12 cellular contexts compared by ENCODE assay signal in genomic region chr19:1076046-1076386, GRCh38. TPM values are rescaled to one million over a fixed set of nuclear protein-coding genes. Genes with fewer than 3 reads are reported as not detected.
DNase-seq lines count a peak whose midpoint lies in the region; ATAC-seq and TF ChIP-seq lines count a peak whose summit lies in the region.
"Had no signal": no experiment of that assay in that cellular context is flagged by ENCODE, and none has a peak within 500 bp of the region (broad histone marks: within the 10 kb centered on the region; RNA-seq: fewer than 3 reads in every experiment).

No MANE protein-coding gene starts in this region.

- H3K36me3 ChIP-seq in BLaER1 = peaks cover 88% of the 10 kb centered on the region
- no peaks in the 10 kb centered on the region; the same call in 1 of the 2 replicates for H3K36me3 ChIP-seq in Caco-2 (ENCODE audit: control insufficient read depth, insufficient read depth, low read length)
- no peaks in the 10 kb centered on the region for H3K36me3 ChIP-seq in psoas muscle (ENCODE audit: insufficient read depth in 1 of 2, low read depth in 1 of 2)

- 78 to 81% (median 78%) methylated on average over 4 of the region's 4 CpGs for whole genome bisulfite sequencing in psoas muscle, 3 donors

- H3K9ac ChIP-seq in BLaER1 = no peak overlapping the region
- H3K9ac ChIP-seq: parathyroid adenoma had no signal

- intact Hi-C loops in Caco-2 (cut with micrococcal nuclease; ENCODE audit: unreplicated experiment) (no loop called here), psoas muscle (cut with DNase I) (no loop called here), left cardiac atrium (cut with DNase I) (no loop called here)
- intact Hi-C loops in activated CD8-positive, alpha-beta T cell treated with anti-CD3 and anti-CD28 coated beads for 36 hours (cut with micrococcal nuclease) = loop anchor here (5.0 kb wide), 1 partner anchor 49 kb away; the partner anchor contains the start of gene CNN2

- H3K4me1 Mint-ChIP-seq in Caco-2 (ENCODE audit: low read depth, unreplicated experiment) (peaks cover 15% of the 10 kb centered on the region), naive B cell (peaks cover 30 to 50% (median 45%) of the 10 kb centered on the region in 3 donors)
- peaks cover 68% of the 10 kb centered on the region for H3K4me1 Mint-ChIP-seq in activated CD8-positive, alpha-beta T cell treated with anti-CD3 and anti-CD28 coated beads for 36 hours (ENCODE audit: low read depth)

- H3K27me3 ChIP-seq in BLaER1 (no peaks in the 10 kb centered on the region), Caco-2 (replicated peaks; ENCODE audit: control insufficient read depth, insufficient read depth, low read length) (no peaks in the 10 kb centered on the region), psoas muscle (ENCODE audit: insufficient read depth in 3 of 3, low read length in 2 of 3) (peaks cover 0 to 17% (median 6%) of the 10 kb centered on the region in 3 donors)

- H4K20me1 ChIP-seq in BLaER1 = peaks cover 91% of the 10 kb centered on the region

- H3K36me3 Mint-ChIP-seq in Caco-2 (ENCODE audit: insufficient read depth, unreplicated experiment) (peaks cover 54% of the 10 kb centered on the region), naive B cell (peaks cover 5 to 13% of the 10 kb centered on the region in 2 donors)
- H3K36me3 Mint-ChIP-seq in activated CD8-positive, alpha-beta T cell treated with anti-CD3 and anti-CD28 coated beads for 36 hours (ENCODE audit: low read depth) = peaks cover 64% of the 10 kb centered on the region

- DNase-seq in Caco-2 = no peak
- no peak for DNase-seq in activated CD8-positive, alpha-beta T cell treated with anti-CD3 and anti-CD28 coated beads for 36 hours
- DNase-seq in naive B cell = no peak
- no peak for DNase-seq in psoas muscle
- no peak for DNase-seq in activated gamma-delta T cell treated with Interleukin-2 at 50 U/mL for 16 hours
- DNase-seq in left cardiac atrium = no peak
- DNase-seq: mesenchymal stem cell, MV-4-11, NCI-H345 had no signal

- no TSS peak for BruUV-seq in Caco-2 (replicated peaks; lab: Mats Ljungman, UMichigan)

- TF ChIP-seq CTCF in Caco-2 (IDR thresholded peaks at IDR 0.05; ENCODE audit: insufficient read depth in 1 of 2, low read depth in 1 of 2, low read length in 1 of 2, severe bottlenecking in 1 of 2, unreplicated experiment in 1 of 2) (no peak), psoas muscle (IDR thresholded peaks at IDR 0.05) (no peak)
- TF ChIP-seq CTCF in activated CD8-positive, alpha-beta T cell treated with anti-CD3 and anti-CD28 coated beads for 36 hours (IDR thresholded peaks at IDR 0.05) = no peak

- no peak for ATAC-seq in activated CD8-positive, alpha-beta T cell treated with anti-CD3 and anti-CD28 coated beads for 36 hours
- ATAC-seq in naive B cell (ENCODE audit: low read depth in 2 of 2) = no peak
- ATAC-seq in psoas muscle = no peak
- ATAC-seq in HG02840 (IDR thresholded peaks at IDR 0.05; ENCODE audit: low FRiP score, unreplicated experiment) = no peak
- no peak for ATAC-seq in left cardiac atrium

- H3K4me3 ChIP-seq in BLaER1 (no peak overlapping the region), Caco-2 (ENCODE audit: low read depth, low read length) (no peak overlapping the region), psoas muscle (no peak overlapping the region)

- CTCF ChIA-PET in Caco-2 (lab: Charles Lee) = interaction anchor here (1.3 kb wide), 1 partner anchor 11 kb away, joined by 3 read pairs; no protein-coding TSS in a partner anchor
- CTCF ChIA-PET in activated CD8-positive, alpha-beta T cell treated with anti-CD3 and anti-CD28 coated beads for 36 hours (lab: Charles Lee) = interaction anchor here (1.0 to 3.6 kb wide), 7 partner anchors 9 to 165 kb away, joined by 3 to 17 read pairs (median 5); partner anchors contain the start of genes ARHGAP45 and CNN2

- peak overlapping the region; percentile 83 for H3K4me2 ChIP-seq in BLaER1

- H3K4me3 Mint-ChIP-seq in Caco-2 (ENCODE audit: unreplicated experiment) (peak overlapping the region; percentile 29), naive B cell (peak overlapping the region; percentile 59 to 87 (median 82))
- peak overlapping the region; percentile 24 for H3K4me3 Mint-ChIP-seq in activated CD8-positive, alpha-beta T cell treated with anti-CD3 and anti-CD28 coated beads for 36 hours

- H3K4me1 ChIP-seq in BLaER1 = peaks cover 68% of the 10 kb centered on the region
- H3K4me1 ChIP-seq in Caco-2 = peaks cover 9% of the 10 kb centered on the region; the same call in 1 of the 2 replicates
- H3K4me1 ChIP-seq in psoas muscle = peaks cover 3% of the 10 kb centered on the region
- H3K4me1 ChIP-seq: parathyroid adenoma had no signal

- H3K27me3 Mint-ChIP-seq in Caco-2 (ENCODE audit: insufficient read depth, unreplicated experiment) (no peaks in the 10 kb centered on the region), naive B cell (no peaks in the 10 kb centered on the region)
- H3K27me3 Mint-ChIP-seq in activated CD8-positive, alpha-beta T cell treated with anti-CD3 and anti-CD28 coated beads for 36 hours = no peaks in the 10 kb centered on the region

- H3K9me3 ChIP-seq in BLaER1 (no peaks in the 10 kb centered on the region), Caco-2 (no peaks in the 10 kb centered on the region), psoas muscle (no peaks in the 10 kb centered on the region)

- H3K27ac ChIP-seq in BLaER1 (no peak overlapping the region), psoas muscle (no peak overlapping the region)
- H3K27ac ChIP-seq: parathyroid adenoma had no signal

- POLR2A ChIA-PET in Caco-2 (lab: Charles Lee) = interaction anchor here (1.4 to 1.5 kb wide), 2 partner anchors 11 to 193 kb away, joined by 5 to 13 read pairs; partner anchors contain the start of gene CIRBP
- POLR2A ChIA-PET in activated CD8-positive, alpha-beta T cell treated with anti-CD3 and anti-CD28 coated beads for 36 hours (lab: Charles Lee) = interaction anchor here (0.6 to 12.2 kb wide), 9 partner anchors 9 to 165 kb away, joined by 3 to 148 read pairs (median 4); partner anchors contain the start of genes ARHGAP45, CNN2 and RNU6-2

- H3K9me3 Mint-ChIP-seq in Caco-2 (ENCODE audit: unreplicated experiment) (no peaks in the 10 kb centered on the region), naive B cell (no peaks in the 10 kb centered on the region)
- H3K9me3 Mint-ChIP-seq in activated CD8-positive, alpha-beta T cell treated with anti-CD3 and anti-CD28 coated beads for 36 hours = no peaks in the 10 kb centered on the region

- H3K27ac Mint-ChIP-seq in Caco-2 (ENCODE audit: unreplicated experiment) (peak overlapping the region; percentile 90), naive B cell (peak overlapping the region; percentile 90 to 98 (median 98))
- H3K27ac Mint-ChIP-seq in activated CD8-positive, alpha-beta T cell treated with anti-CD3 and anti-CD28 coated beads for 36 hours = peak overlapping the region; percentile 83

RNA-seq across cellular contexts. Expression of gene ARHGAP45, which starts 9.0 kb away (rescaled TPM):
- total RNA-seq in Caco-2 (2022) = 38.6 and 43.3 TPM in 2 replicates
- total RNA-seq in activated CD8-positive, alpha-beta T cell treated with anti-CD3 and anti-CD28 coated beads for 36 hours = 100 to 1,000 TPM; 136 to 150 TPM
- polyA plus RNA-seq in naive B cell (ENCODE audit: low read depth in 6 of 6) = 100 to 1,000 TPM; 181 to 432 (median 210) TPM
- total RNA-seq in psoas muscle = 1 to 10 TPM; 2.0 to 4.0 (median 3.2) TPM
- 1 to 10 TPM; 1.2 to 1.8 (median 1.8) TPM for polyA plus RNA-seq in psoas muscle
- total RNA-seq in left cardiac atrium = 10 to 100 TPM; 10.6 to 12.6 TPM

RNA-seq across cellular contexts. Expression of gene POLR2E, which starts 19.2 kb away (rescaled TPM):
- 264 and 272 TPM in 2 replicates for total RNA-seq in Caco-2 (2022)
- 100 to 1,000 TPM; 271 to 282 TPM for total RNA-seq in activated CD8-positive, alpha-beta T cell treated with anti-CD3 and anti-CD28 coated beads for 36 hours
- 100 to 1,000 TPM; 134 to 205 (median 174) TPM for polyA plus RNA-seq in naive B cell (ENCODE audit: low read depth in 6 of 6)
- 100 to 1,000 TPM; 133 to 147 (median 143) TPM for total RNA-seq in psoas muscle
- polyA plus RNA-seq in psoas muscle = 100 to 1,000 TPM; 170 to 243 (median 217) TPM
- total RNA-seq in left cardiac atrium = 100 to 1,000 TPM; 142 to 143 TPM

RNA-seq across cellular contexts. Expression of gene GPX4, which starts 27.8 kb away (rescaled TPM):
- total RNA-seq in Caco-2 (2022) (500 and 546 TPM in 2 replicates), psoas muscle (100 to 1,000 TPM; 279 to 560 (median 304) TPM), left cardiac atrium (100 to 1,000 TPM; 378 to 432 TPM)
- 100 to 1,000 TPM; 224 to 232 TPM for total RNA-seq in activated CD8-positive, alpha-beta T cell treated with anti-CD3 and anti-CD28 coated beads for 36 hours
- polyA plus RNA-seq in naive B cell (ENCODE audit: low read depth in 6 of 6) (100 to 1,000 TPM; 235 to 356 (median 314) TPM), psoas muscle (100 to 1,000 TPM; 490 to 762 (median 618) TPM)

RNA-seq across cellular contexts. Expression of gene ABCA7, which starts 36.1 kb away (rescaled TPM):
- total RNA-seq in Caco-2 (2022) = 43.5 and 45.9 TPM in 2 replicates
- 10 to 100 TPM; 14.0 to 14.6 TPM for total RNA-seq in activated CD8-positive, alpha-beta T cell treated with anti-CD3 and anti-CD28 coated beads for 36 hours
- 10 to 100 TPM in 4 of 6 donors, 1 to 10 TPM in 2; 9.4 to 22.5 (median 11.1) TPM for polyA plus RNA-seq in naive B cell (ENCODE audit: low read depth in 6 of 6)
- 10 to 100 TPM in 3 of 4 donors, 1 to 10 TPM in 1; 5.2 to 19.5 (median 16.5) TPM for total RNA-seq in psoas muscle
- polyA plus RNA-seq in psoas muscle = 10 to 100 TPM in 1 of 3 donors, 1 to 10 TPM in 2; 2.6 to 10.1 (median 3.3) TPM
- total RNA-seq in left cardiac atrium = 10 to 100 TPM in 1 of 2 donors, 1 to 10 TPM in 1; 7.7 to 10.0 TPM

RNA-seq across cellular contexts. Expression of gene CNN2, which starts 49.6 kb away (rescaled TPM):
- 194 and 221 TPM in 2 replicates for total RNA-seq in Caco-2 (2022)
- 10 to 100 TPM; 97.4 to 98.3 TPM for total RNA-seq in activated CD8-positive, alpha-beta T cell treated with anti-CD3 and anti-CD28 coated beads for 36 hours
- 100 to 1,000 TPM; 408 to 648 (median 492) TPM for polyA plus RNA-seq in naive B cell (ENCODE audit: low read depth in 6 of 6)
- total RNA-seq in psoas muscle = 1 to 10 TPM; 3.0 to 9.5 (median 8.5) TPM
- polyA plus RNA-seq in psoas muscle = 1 to 10 TPM; 1.7 to 6.3 (median 2.3) TPM
- 10 to 100 TPM; 74.4 to 83.8 TPM for total RNA-seq in left cardiac atrium

Comparison
In these comparisons a context has a peak if more than half of its experiments do, and no peak if none do; other contexts are left out.
1. H3K4me3 Mint-ChIP-seq: peak in every context shown above with its lines; median percentile 82 in naive B cell; 29 in Caco-2; 24 in activated CD8-positive, alpha-beta T cell treated with anti-CD3 and anti-CD28 coated beads for 36 hours.